ENCODE assay signal across 25 cellular contexts in the genomic region with DNA sequence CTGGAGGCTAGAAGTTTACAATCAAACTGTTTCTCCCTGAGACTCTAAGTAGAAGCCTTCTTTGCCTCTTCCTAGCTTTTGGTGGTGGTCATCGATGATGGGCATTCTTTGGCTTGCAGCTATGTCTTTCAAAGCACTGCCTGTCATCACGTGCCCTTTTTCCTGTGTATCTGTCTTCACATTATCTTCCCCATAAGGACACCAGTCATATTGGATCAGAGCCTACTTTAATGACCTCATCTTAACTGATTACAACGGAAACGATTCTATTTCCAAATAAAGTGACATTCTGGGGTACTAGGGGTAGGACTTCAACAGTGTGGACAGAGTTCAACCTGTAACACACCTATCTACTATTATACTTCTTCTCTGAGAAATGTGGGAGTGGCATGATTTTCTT. TPM values are rescaled to one million over a fixed set of nuclear protein-coding genes. Genes with fewer than 3 reads are reported as not detected.
"Had no signal": no experiment of that assay in that cellular context is flagged by ENCODE, and none has a peak within 500 bp of the region (broad histone marks: within the 10 kb centered on the region; RNA-seq: fewer than 3 reads in every experiment).

No MANE protein-coding gene starts in this region.

- ATAC-seq: activated CD4-positive, alpha-beta T cell treated with anti-CD3 and anti-CD28 coated beads for 36 hours; activated CD8-positive, alpha-beta T cell treated with anti-CD3 and anti-CD28 coated beads, Interleukin-2, amount 10 ng/mL, durations not matched to agents 7 days and 5 days had no signal

- H3K4me1 ChIP-seq: ascending aorta, SJCRH30 had no signal

- DNase-seq: activated CD4-positive, alpha-beta T cell treated with anti-CD3 and anti-CD28 coated beads for 36 hours; activated CD4-positive, alpha-beta T cell treated with anti-CD3 and anti-CD28 coated beads, Interleukin-2, amount 10 ng/mL, durations not matched to agents 7 days and 5 days; activated CD4-positive, alpha-beta T cell treated with anti-CD3 and anti-CD28 coated beads, Interleukin-2, amount 50 U/mL, for 48 hours; activated CD8-positive, alpha-beta T cell treated with anti-CD3 and anti-CD28 coated beads, Interleukin-2, amount 10 ng/mL, durations not matched to agents 7 days and 5 days; activated gamma-delta T cell; activated naive CD4-positive, alpha-beta T cell treated with Interleukin-2 at 50 U/mL for 16 hours; activated naive CD8-positive, alpha-beta T cell treated with anti-CD3 and anti-CD28 coated beads, Interleukin-2, amount 10 ng/mL, durations not matched to agents 7 days and 5 days; activated T-cell treated with anti-CD3 and anti-CD28 coated beads, Interleukin-2, amount 50 U/mL, for 24 hours; amygdala; Kasumi-1; MG63; NCI-H1048; NCI-H1694 treated with DMSO at 0.1 percent for 48 hours; NCI-H446; NCI-H526 treated with DMSO at 0.1 percent for 48 hours; NCI-H774; OCI-M1; SHP77; SJCRH30; T1000 had no signal

- H3K9me3 ChIP-seq: ascending aorta, MG63, SJCRH30 had no signal

- H3K4me3 ChIP-seq: ascending aorta, MG63, SJCRH30, SK-N-MC had no signal

- H3K27me3 ChIP-seq: ascending aorta, SJCRH30 had no signal

- H3K27ac ChIP-seq: ascending aorta, SJCRH30, SK-N-MC had no signal

- H3K36me3 ChIP-seq: ascending aorta, MG63, SJCRH30 had no signal

RNA-seq across cellular contexts. Expression of a gene that starts 31.1 kb away (rescaled TPM):
- total RNA-seq: activated CD4-positive, alpha-beta T cell treated with anti-CD3 and anti-CD28 coated beads, Interleukin-2, amount 10 ng/mL, durations not matched to agents 7 days and 5 days; activated T-helper 2 cell treated with anti-CD3 and anti-CD28 coated beads, Interferon-gamma antibody, Interleukin-2, Interleukin-4, amounts not matched to agents 10 μg/mL and 5 μg/mL and 100 μg/mL, durations not matched to agents 14 hours and 24 hours and 36 hours; ascending aorta; SJCRH30; T-helper 2 cell treated with Interferon-gamma antibody and Interleukin-4, amounts not matched to agents 100 ng/mL and 5 ng/mL, for 36 hours had no signal
- polyA plus RNA-seq: adipose tissue had no signal
